In the genomic region with DNA sequence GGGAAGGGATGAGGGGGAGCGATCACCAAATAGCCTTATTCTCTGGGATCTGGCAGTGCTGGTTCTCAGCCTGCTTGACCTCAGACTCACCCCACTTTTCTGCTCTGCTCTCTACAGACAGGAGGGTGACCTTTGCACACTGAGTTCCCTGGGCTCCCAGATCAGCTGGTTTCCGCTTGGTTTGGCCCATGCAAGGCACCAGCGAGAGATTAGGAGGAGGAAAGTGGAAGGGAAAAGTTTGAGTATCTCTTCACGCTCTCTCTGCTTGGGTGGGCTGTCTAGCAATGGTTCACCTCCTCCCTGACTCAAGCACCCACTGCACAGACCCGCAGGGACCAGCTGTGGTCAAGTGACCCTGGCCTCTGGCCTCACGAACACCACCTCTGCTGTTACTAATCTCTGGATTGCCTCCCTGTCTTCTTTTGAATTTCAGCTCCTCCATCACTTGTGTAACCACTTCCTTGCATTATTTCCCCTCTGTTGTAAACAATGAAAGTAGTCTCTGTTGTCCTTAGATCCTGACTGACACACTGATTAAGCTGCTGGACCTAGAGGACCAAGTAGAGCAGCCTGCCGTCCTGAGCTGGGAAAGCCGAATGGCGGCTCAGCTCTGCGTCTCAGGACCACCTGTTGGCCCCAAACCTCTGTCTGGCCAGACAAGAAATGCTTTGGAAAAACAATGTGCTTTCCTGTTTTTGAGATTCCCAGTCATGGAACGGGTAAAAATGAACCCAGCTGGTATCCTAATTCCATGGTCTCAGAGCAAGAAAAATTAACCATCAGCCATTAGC, we compare ENCODE assay signal across 23 cellular contexts.
A peak's percentile ranks its signal among the peaks of the same experiment; 100 is the strongest.
DNase-seq lines count a peak whose midpoint lies in the region; ATAC-seq, FAIRE-seq and TF ChIP-seq lines count a peak whose summit lies in the region.
"Had no signal": no experiment of that assay in that cellular context is flagged by ENCODE, and none has a peak within 500 bp of the region (broad histone marks: within the 10 kb centered on the region; RNA-seq: fewer than 3 reads in every experiment).

No MANE protein-coding gene starts in this region.

- BruUV-seq in MCF 10A (replicated peaks; lab: Mats Ljungman, UMichigan): no TSS peak

- no peak overlapping the region for H3K4me3 Mint-ChIP-seq in MCF 10A (ENCODE audit: unreplicated experiment)

- H3K4me1 Mint-ChIP-seq in MCF 10A (ENCODE audit: insufficient read depth, unreplicated experiment): no peaks in the 10 kb centered on the region

- ATAC-seq in right lobe of liver (peak; percentile 95 to 97 (median 96)), HG02642 (IDR thresholded peaks at IDR 0.05; ENCODE audit: poor library complexity, unreplicated experiment) (no peak)

- CTCF ChIA-PET in MCF 10A (lab: Yijun Ruan, JAX): interaction anchor here (0.6 to 2.0 kb wide), 20 partner anchors 14 to 997 kb away, joined by 3 to 9 read pairs (median 4); no protein-coding TSS in a partner anchor

- H3K27me3 ChIP-seq in breast epithelium (no peaks in the 10 kb centered on the region), right lobe of liver (no peaks in the 10 kb centered on the region), small intestine (ENCODE audit: control insufficient read depth in 2 of 2, insufficient read depth in 2 of 2, low read length in 2 of 2) (no peaks in the 10 kb centered on the region), spleen (replicated peaks in 1 of 7) (no peaks in the 10 kb centered on the region)
- H3K27me3 ChIP-seq: SJSA1 had no signal

- FAIRE-seq in small intestine (lab: Jason Lieb, UNC): no peak
- FAIRE-seq: G401.6, GM12892, GM18507, RCC 7860 had no signal

- H3K4me3 ChIP-seq in breast epithelium (no peak overlapping the region), fibroblast of pulmonary artery (replicated peaks; ENCODE audit: low read depth, low read length) (no peak overlapping the region), right lobe of liver (no peak overlapping the region), small intestine (ENCODE audit: low read depth in 1 of 2, low read length in 2 of 2) (no peak overlapping the region), spleen (no peak overlapping the region)
- H3K4me3 ChIP-seq: SJSA1 had no signal

- no peaks in the 10 kb centered on the region for H3K9me3 Mint-ChIP-seq in MCF 10A (ENCODE audit: unreplicated experiment)

- H3K27ac Mint-ChIP-seq in MCF 10A (ENCODE audit: low read depth, unreplicated experiment): peak overlapping the region; percentile 8

- 58% methylated on average over 11 of the region's 11 CpGs for WGBS in right lobe of liver (ENCODE audit: insufficient coverage, low coverage, low lambda C conversion rate, missing lambda C conversion rate)
- WGBS in small intestine, 3 donors: 55 to 68% (median 62%) methylated on average over 11 of the region's 11 CpGs
- WGBS in spleen, 5 donors: 84 to 91% (median 87%) methylated on average over 11 of the region's 11 CpGs

- no peaks in the 10 kb centered on the region for H3K4me1 ChIP-seq in breast epithelium
- H3K4me1 ChIP-seq in right lobe of liver: peaks cover 0 to 14% (median 0%) of the 10 kb centered on the region in 4 donors
- no peaks in the 10 kb centered on the region for H3K4me1 ChIP-seq in small intestine (ENCODE audit: control insufficient read depth in 2 of 2, insufficient read depth in 1 of 2, low read depth in 1 of 2, low read length in 1 of 2)
- peaks cover 0 to 20% (median 7%) of the 10 kb centered on the region in 6 donors for H3K4me1 ChIP-seq in spleen

- H3K9me3 ChIP-seq in breast epithelium (no peaks in the 10 kb centered on the region), right lobe of liver (no peaks in the 10 kb centered on the region), small intestine (ENCODE audit: control insufficient read depth, low read depth) (no peaks in the 10 kb centered on the region), spleen (no peaks in the 10 kb centered on the region)
- H3K9me3 ChIP-seq: SJSA1 had no signal

- H3K36me3 ChIP-seq in breast epithelium (no peaks in the 10 kb centered on the region), right lobe of liver (no peaks in the 10 kb centered on the region), small intestine (ENCODE audit: control insufficient read depth in 2 of 2, insufficient read depth in 2 of 2, low read length in 2 of 2) (no peaks in the 10 kb centered on the region), spleen (no peaks in the 10 kb centered on the region)
- H3K36me3 ChIP-seq: SJSA1 had no signal

- no peak for TF ChIP-seq CTCF in MCF 10A (IDR thresholded peaks at IDR 0.05; ENCODE audit: unreplicated experiment)
- TF ChIP-seq CTCF in breast epithelium (IDR thresholded peaks at IDR 0.05): no peak
- no peak for TF ChIP-seq CTCF in fibroblast of pulmonary artery (IDR thresholded peaks at IDR 0.05; ENCODE audit: low read length, missing control alignments)
- TF ChIP-seq CTCF in right lobe of liver (IDR thresholded peaks at IDR 0.05): no peak
- no peak for TF ChIP-seq CTCF in spleen (IDR thresholded peaks at IDR 0.05 in 8 of 11, conservative IDR thresholded peaks at IDR 0.05 in 3 of 11)

- H3K36me3 Mint-ChIP-seq in MCF 10A (ENCODE audit: insufficient read depth, unreplicated experiment): no peaks in the 10 kb centered on the region

- no peak for DNase-seq in MCF 10A (ENCODE audit: unreplicated experiment)
- DNase-seq in breast epithelium (ENCODE audit: low spot score in 2 of 2): no peak
- peak; percentile 15 for DNase-seq in fibroblast of pulmonary artery (ENCODE audit: low read depth)
- DNase-seq in right lobe of liver: peak; percentile 41 to 71 (median 66)
- peak; percentile 86 for DNase-seq in small intestine
- DNase-seq in stimulated activated CD4-positive, alpha-beta T cell treated with anti-CD3 and anti-CD28 coated beads, Interleukin-1b, Interleukin-23, amount 100 ng/mL, for 48 hours: no peak
- DNase-seq in spleen: no peak
- DNase-seq: 8988T, AML-193, KG1, NCI-H1105 treated with DMSO at 0.1 percent for 48 hours, NCI-H1694, NCI-H2081 treated with DMSO at 0.1 percent for 48 hours, NCI-H2171 treated with DMSO at 0.1 percent for 48 hours, NCI-H526 had no signal

- intact Hi-C loops in MCF 10A (cut with micrococcal nuclease): loop anchor here (5.0 kb wide), 1 partner anchor 585 kb away; no protein-coding TSS in a partner anchor
- intact Hi-C loops in breast epithelium (cut with DNase I; ENCODE audit: low total_unique reads): no loop called here
- intact Hi-C loops in right lobe of liver (cut with DNase I): loop anchor here in 1 of 2 donors (10.0 kb wide), 1 partner anchor 502 kb away; no protein-coding TSS in a partner anchor
- intact Hi-C loops in spleen (cut with DNase I; ENCODE audit: low total_unique reads): loop anchor here (5.0 kb wide), 1 partner anchor 500 kb away; no protein-coding TSS in a partner anchor

- TF ChIP-seq POLR2A in breast epithelium (IDR thresholded peaks at IDR 0.05) (no peak), right lobe of liver (IDR thresholded peaks at IDR 0.05) (no peak), spleen (IDR thresholded peaks at IDR 0.05) (no peak)

- no peak overlapping the region for H3K27ac ChIP-seq in breast epithelium
- no peak overlapping the region for H3K27ac ChIP-seq in right lobe of liver
- H3K27ac ChIP-seq in small intestine (ENCODE audit: low read depth in 1 of 2, low read length in 1 of 2): no peak overlapping the region
- H3K27ac ChIP-seq in spleen: no peak overlapping the region
- H3K27ac ChIP-seq: C4-2B, HL-60, SJSA1 had no signal

- H3K27me3 Mint-ChIP-seq in MCF 10A (ENCODE audit: insufficient read depth, unreplicated experiment): no peaks in the 10 kb centered on the region

- POLR2A ChIA-PET in MCF 10A (lab: Yijun Ruan, JAX): no interaction called here

Comparison
In these comparisons a context has a peak if more than half of its experiments do, and no peak if none do; other contexts are left out.
1. DNase-seq: peak in fibroblast of pulmonary artery (single experiment), right lobe of liver (3 of 3) and small intestine (single experiment); none in MCF 10A (single experiment), breast epithelium (0 of 2), stimulated activated CD4-positive, alpha-beta T cell treated with anti-CD3 and anti-CD28 coated beads, Interleukin-1b, Interleukin-23, amount 100 ng/mL, for 48 hours (single experiment) and spleen (single experiment).